In the genomic region with DNA sequence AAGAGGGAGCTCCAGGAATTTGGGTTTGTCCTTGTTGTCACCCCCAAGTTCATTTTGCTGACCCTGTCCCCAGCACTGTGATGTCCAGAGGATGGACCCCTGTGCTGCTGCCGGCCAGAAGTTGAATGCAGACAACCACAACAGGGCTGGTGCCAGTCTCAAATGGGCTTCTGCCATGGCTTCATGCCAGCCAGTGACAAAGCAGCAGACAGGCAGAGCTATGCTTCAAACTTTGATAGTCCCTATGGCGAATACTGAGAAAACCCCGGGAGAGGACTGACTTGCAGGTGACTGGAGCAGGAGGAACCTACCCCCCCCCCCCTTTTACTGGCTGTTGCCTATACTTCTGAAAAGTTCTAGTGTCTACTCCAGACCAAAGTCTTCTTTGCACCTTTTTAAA, we compare ENCODE assay signal across 8 cellular contexts. TPM values are rescaled to one million over a fixed set of nuclear protein-coding genes. Genes with fewer than 3 reads are reported as not detected.
A peak's percentile ranks its signal among the peaks of the same experiment; 100 is the strongest.
DNase-seq lines count a peak whose midpoint lies in the region; ATAC-seq and TF ChIP-seq lines count a peak whose summit lies in the region.

No MANE protein-coding gene starts in this region.

- no peak overlapping the region for H3K27ac ChIP-seq in OCI-LY3 (ENCODE audit: low read length)

- H3K4me3 ChIP-seq in OCI-LY3 (ENCODE audit: low read length) (peak overlapping the region; percentile 81), epithelial cell of proximal tubule (ENCODE audit: low read depth, low read length) (peak overlapping the region; percentile 74)

- peaks cover 40% of the 10 kb centered on the region for H3K4me1 Mint-ChIP-seq in neural crest cell

- no peak overlapping the region for H3K27ac Mint-ChIP-seq in neural crest cell (ENCODE audit: unreplicated experiment)

- peaks cover 53% of the 10 kb centered on the region for H4K20me1 ChIP-seq in OCI-LY3 (ENCODE audit: insufficient read depth, low read length)

- H3K9ac ChIP-seq in OCI-LY3 (ENCODE audit: low read length) = no peak overlapping the region

- peaks cover 57% of the 10 kb centered on the region for H3K79me2 ChIP-seq in OCI-LY3 (ENCODE audit: low read length)

- H3K36me3 ChIP-seq in OCI-LY3 (replicated peaks; ENCODE audit: low read depth, low read length) = peaks cover 20% of the 10 kb centered on the region

- peaks cover 9% of the 10 kb centered on the region for H3K27me3 ChIP-seq in OCI-LY3 (ENCODE audit: low read depth, low read length)

- H3K4me2 ChIP-seq in OCI-LY3 (ENCODE audit: low read length) = peak overlapping the region; percentile 81

- DNase-seq in DMS53 (lab: John Stamatoyannopoulos, UW) (peak; percentile 65), epithelial cell of proximal tubule (ENCODE audit: low read depth) (no peak), neural crest cell (ENCODE audit: low read depth, low spot score) (no peak), AG20443 (ENCODE audit: low spot score) (no peak), NCI-H128 (lab: John Stamatoyannopoulos, UW; ENCODE audit: unreplicated experiment) (no peak), erythroblast (lab: John Stamatoyannopoulos, UW) (no peak)

- no peak for ATAC-seq in GM21526 (IDR thresholded peaks at IDR 0.05; ENCODE audit: low FRiP score, unreplicated experiment)

- no peak for TF ChIP-seq CTCF in OCI-LY3 (IDR thresholded peaks at IDR 0.05; ENCODE audit: low read depth, low read length)
- no peak for TF ChIP-seq CTCF in epithelial cell of proximal tubule (conservative IDR thresholded peaks at IDR 0.05; ENCODE audit: low read depth, low read length)
- no peak for TF ChIP-seq CTCF in neural crest cell (conservative IDR thresholded peaks at IDR 0.05)

- peaks cover 64% of the 10 kb centered on the region for H3K27me3 Mint-ChIP-seq in neural crest cell (ENCODE audit: low read depth)

- no peaks in the 10 kb centered on the region for H3K36me3 Mint-ChIP-seq in neural crest cell (ENCODE audit: low read depth)

- TF ChIP-seq POLR2A in erythroblast (IDR thresholded peaks at IDR 0.05; ENCODE audit: low read length) = no peak

- H2AFZ ChIP-seq in OCI-LY3 (ENCODE audit: low read depth, low read length) = no peak overlapping the region

- no peaks in the 10 kb centered on the region for H3K9me3 Mint-ChIP-seq in neural crest cell

- peaks cover 17% of the 10 kb centered on the region for H3K4me1 ChIP-seq in OCI-LY3 (ENCODE audit: low read length)

- peak overlapping the region; percentile 87 for H3K4me3 Mint-ChIP-seq in neural crest cell

- no peaks in the 10 kb centered on the region for H3K9me3 ChIP-seq in OCI-LY3 (ENCODE audit: insufficient read depth, low read length)

RNA-seq across cellular contexts. Expression of a gene that starts 3.2 kb away (rescaled TPM):
- total RNA-seq in epithelial cell of proximal tubule = 17.4 and 30.4 TPM in 2 replicates
- total RNA-seq in neural crest cell = 1.8 and 2.0 TPM in 2 replicates
